Comparison of ENCODE assay signal across 16 cellular contexts in genomic region chr13:84831666-84832657, GRCh38.
DNase-seq lines count a peak whose midpoint lies in the region; ATAC-seq, FAIRE-seq and TF ChIP-seq lines count a peak whose summit lies in the region.
"Had no signal": no experiment of that assay in that cellular context is flagged by ENCODE, and none has a peak within 500 bp of the region (broad histone marks: within the 10 kb centered on the region; RNA-seq: fewer than 3 reads in every experiment).

No MANE protein-coding gene starts in this region.

- H3K79me2 ChIP-seq in HepG2 (ENCODE audit: insufficient read depth, low read length) = no peaks in the 10 kb centered on the region

- H3K9me3 ChIP-seq in WERI-Rb-1 (ENCODE audit: severe bottlenecking) = peaks cover 3% of the 10 kb centered on the region
- no peaks in the 10 kb centered on the region for H3K9me3 ChIP-seq in HepG2 (ENCODE audit: low read length)
- H3K9me3 ChIP-seq in upper lobe of right lung = no peaks in the 10 kb centered on the region

- TF ChIP-seq POLR2A in HepG2 (IDR thresholded peaks at IDR 0.05; ENCODE audit: insufficient read depth in 1 of 2, low read depth in 2 of 2, low read length in 2 of 2) = no peak

- ATAC-seq in HepG2 (peak; percentile 52; the same call in 2 of the 3 replicates), upper lobe of right lung (peak; percentile 35)
- ATAC-seq: HCT116 had no signal

- 53% methylated on average over 18 of the region's 27 CpGs for WGBS in HepG2 (ENCODE audit: low lambda C conversion rate)

- no peak for FAIRE-seq in HepG2 (lab: Jason Lieb, UNC)

- H3K4me1 ChIP-seq in HepG2 (ENCODE audit: insufficient read depth, low read length) (no peaks in the 10 kb centered on the region), upper lobe of right lung (no peaks in the 10 kb centered on the region)

- CTCF ChIA-PET in HepG2 (lab: Yijun Ruan, JAX; ENCODE audit: low intra/inter-chr PET ratio, low total read pairs) = no interaction called here

- DNase-seq in H7 = peak; percentile 14
- DNase-seq in WERI-Rb-1 = no peak
- no peak for DNase-seq in HepG2 (ENCODE audit: low spot score)
- no peak for DNase-seq in upper lobe of right lung
- DNase-seq in activated CD4-positive, CD25-positive, alpha-beta regulatory T cell treated with anti-CD3 and anti-CD28 coated beads, Interleukin-2, amount 50 U/mL, for 72 hours = no peak
- no peak for DNase-seq in NCI-H146 (lab: John Stamatoyannopoulos, UW)
- no peak for DNase-seq in NOMO-1 (lab: John Stamatoyannopoulos, UW; ENCODE audit: unreplicated experiment in 2 of 2)
- DNase-seq: CD4-positive, CD25-positive, alpha-beta regulatory T cell; EL; MV-4-11; NCI-H1694 treated with DMSO at 0.1 percent for 48 hours; NCI-H2081 treated with DMSO at 0.1 percent for 48 hours; NCI-H446 treated with DMSO at 0.1 percent for 48 hours; NCI-H526 treated with DMSO at 0.1 percent for 48 hours; Right ventricle myocardium superior had no signal

- no peak for TF ChIP-seq RAD21 in HepG2 (CRISPR knock-in tag; IDR thresholded peaks at IDR 0.05)

- POLR2A ChIA-PET in HepG2 (lab: Yijun Ruan, JAX) = no interaction called here

- intact Hi-C loops in HepG2 (cut with micrococcal nuclease; ENCODE audit: unreplicated experiment) = no loop called here
- intact Hi-C loops in upper lobe of right lung (cut with DNase I) = no loop called here

- no peaks in the 10 kb centered on the region for H4K20me1 ChIP-seq in HepG2 (ENCODE audit: insufficient read depth, low read length)

- no peak overlapping the region for H3K9ac ChIP-seq in HepG2 (ENCODE audit: insufficient read depth, low read depth, low read length)

- H3K4me3 ChIP-seq in H7 (ENCODE audit: insufficient read depth, low read depth, low read length) = no peak overlapping the region
- no peak overlapping the region for H3K4me3 ChIP-seq in WERI-Rb-1 (ENCODE audit: low read depth, low read length)
- no peak overlapping the region for H3K4me3 ChIP-seq in HepG2 (replicated peaks in 1 of 3; ENCODE audit: insufficient read depth in 1 of 3, low read depth in 2 of 3, low read length in 3 of 3)
- H3K4me3 ChIP-seq in upper lobe of right lung = no peak overlapping the region

- H3K4me2 ChIP-seq in HepG2 (ENCODE audit: low read depth, low read length) = no peak overlapping the region

- BruUV-seq in HepG2 (replicated peaks; lab: Mats Ljungman, UMichigan) = no TSS peak

- no peak for TF ChIP-seq EP300 in HepG2 (IDR thresholded peaks at IDR 0.05; ENCODE audit: low read depth in 2 of 2, low read length in 2 of 2)
- no peak for TF ChIP-seq EP300 in HepG2 (CRISPR knock-in tag; IDR thresholded peaks at IDR 0.05; ENCODE audit: borderline replicate concordance)

- H2AFZ ChIP-seq in HepG2 (ENCODE audit: low read length) = no peak overlapping the region

- peak; percentile 45 for TF ChIP-seq CTCF in WERI-Rb-1 (IDR thresholded peaks at IDR 0.05; ENCODE audit: low read depth, low read length)
- TF ChIP-seq CTCF in HepG2 (CRISPR knock-in tag; IDR thresholded peaks at IDR 0.05) = no peak
- TF ChIP-seq CTCF in upper lobe of right lung (IDR thresholded peaks at IDR 0.05) = no peak

- H3K27me3 ChIP-seq in H7 (ENCODE audit: control insufficient read depth, insufficient read depth, low read length) (no peaks in the 10 kb centered on the region), WERI-Rb-1 (ENCODE audit: insufficient read depth, low read depth, severe bottlenecking) (no peaks in the 10 kb centered on the region), HepG2 (ENCODE audit: control insufficient read depth in 1 of 2, insufficient read depth in 2 of 2, low read length in 2 of 2) (no peaks in the 10 kb centered on the region; a peak in 1 of 5 replicates), upper lobe of right lung (no peaks in the 10 kb centered on the region)

- in situ Hi-C loops in HepG2 (cut with HindIII; ENCODE audit: extremely low pct_ligation_motif_present, low pct_unique_long_range_greater_than_20kb) = no loop called here

- no peaks in the 10 kb centered on the region for H3K36me3 ChIP-seq in H7 (replicated peaks; ENCODE audit: control insufficient read depth, insufficient read depth, low read length)
- no peaks in the 10 kb centered on the region for H3K36me3 ChIP-seq in WERI-Rb-1
- H3K36me3 ChIP-seq in HepG2 (replicated peaks in 1 of 2; ENCODE audit: control insufficient read depth in 1 of 2, insufficient read depth in 2 of 2, low read length in 2 of 2) = no peaks in the 10 kb centered on the region
- no peaks in the 10 kb centered on the region for H3K36me3 ChIP-seq in upper lobe of right lung

- H3K27ac ChIP-seq in WERI-Rb-1 (no peak overlapping the region), HepG2 (ENCODE audit: extremely low read length, insufficient read depth, low read length) (no peak overlapping the region), upper lobe of right lung (no peak overlapping the region)

TF ChIP-seq in HepG2, 621 proteins besides CTCF, POLR2A, EP300 and RAD21:
- TF ChIP-seq NAIF1 (CRISPR knock-in tag; IDR thresholded peaks at IDR 0.05; ENCODE audit: borderline replicate concordance) (no peak), ATF6 (CRISPR knock-in tag; conservative IDR thresholded peaks at IDR 0.05) (no peak), TFE3 (CRISPR knock-in tag; IDR thresholded peaks at IDR 0.05) (no peak), CSRNP2 (CRISPR knock-in tag; conservative IDR thresholded peaks at IDR 0.05; ENCODE audit: low read depth) (no peak), ZNF577 (CRISPR knock-in tag; IDR thresholded peaks at IDR 0.05; ENCODE audit: borderline replicate concordance, low read depth) (no peak), ISX (CRISPR knock-in tag; conservative IDR thresholded peaks at IDR 0.05) (no peak), LBX2 (CRISPR knock-in tag; IDR thresholded peaks at IDR 0.05; ENCODE audit: borderline replicate concordance) (no peak), GATA4 (IDR thresholded peaks at IDR 0.05; ENCODE audit: borderline replicate concordance, low read depth) (no peak), CENPBD1 (CRISPR knock-in tag; IDR thresholded peaks at IDR 0.05; ENCODE audit: borderline replicate concordance, low read depth) (no peak), CENPT (CRISPR knock-in tag; IDR thresholded peaks at IDR 0.05; ENCODE audit: low read depth) (no peak)
